ENCODE assay signal across 26 cellular contexts in the genomic region with DNA sequence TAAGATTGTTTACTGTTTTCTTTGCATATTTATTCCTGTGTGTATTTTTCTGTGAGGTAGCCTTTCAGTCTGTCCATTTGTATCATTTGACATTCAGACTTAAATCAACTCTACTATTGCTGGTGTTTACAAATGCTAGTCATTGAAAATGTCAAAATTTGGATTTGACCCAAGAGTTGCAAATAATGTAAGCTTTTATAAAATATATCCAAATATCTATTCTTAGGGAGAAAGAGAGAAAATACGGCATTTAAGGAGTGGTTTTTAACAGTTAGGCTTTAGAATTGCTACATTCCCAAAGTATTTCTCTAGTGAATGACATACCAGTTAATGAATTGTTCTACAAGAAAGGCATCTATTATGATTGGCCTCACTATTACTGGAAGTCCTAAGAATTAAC.
"Had no signal": no experiment of that assay in that cellular context is flagged by ENCODE, and none has a peak within 500 bp of the region (broad histone marks: within the 10 kb centered on the region; RNA-seq: fewer than 3 reads in every experiment).

No MANE protein-coding gene starts in this region.

- H3K9me3 Mint-ChIP-seq: T-helper 1 cell treated with Interleukin-12 subunit alpha and Interleukin-12 subunit beta and Interleukin-4 antibody, amounts not matched to agents 30 μg/mL and 1 μg/mL, for 36 hours; WTC11 had no signal

- DNase-seq: activated CD4-positive, alpha-beta T cell treated with anti-CD3 and anti-CD28 coated beads for 48 hours; activated CD4-positive, alpha-beta T cell treated with anti-CD3 and anti-CD28 coated beads, Interleukin-2, amount 50 U/mL, for 4 hours; activated CD4-positive, CD25-positive, alpha-beta regulatory T cell treated with anti-CD3 and anti-CD28 coated beads, Interleukin-2, amount 50 U/mL, for 72 hours; activated CD8-positive, alpha-beta memory T cell treated with anti-CD3 and anti-CD28 coated beads, Interleukin-2, amount 50 U/mL, for 48 hours; activated CD8-positive, alpha-beta T cell treated with anti-CD3 and anti-CD28 coated beads, Interleukin-2, amount 10 ng/mL, durations not matched to agents 7 days and 5 days; activated naive CD4-positive, alpha-beta T cell treated with anti-CD3 and anti-CD28 coated beads, Interleukin-2, amount 50 U/mL, for 16 hours; activated naive CD8-positive, alpha-beta T cell treated with anti-CD3 and anti-CD28 coated beads, Interleukin-2, amount 10 ng/mL, durations not matched to agents 7 days and 5 days; activated T-cell treated with anti-CD3 and anti-CD28 coated beads, Interleukin-2, amount 50 U/mL, for 1 hour; adrenal gland; anterior cingulate cortex; central memory CD4-positive, alpha-beta T cell; KG1; NCI-H1092; NCI-H1417; NCI-H1930; NCI-H2171 treated with DMSO at 0.1 percent for 48 hours; NCI-H226; NCI-H510A; NCI-H526 treated with DMSO at 0.1 percent for 48 hours; NCI-H82; PC-3; SHP77 treated with DMSO at 0.1 percent for 48 hours; T-helper 9 cell had no signal

- H3K27ac Mint-ChIP-seq: activated CD8-positive, alpha-beta T cell treated with anti-CD3 and anti-CD28 coated beads, Interleukin-2, amount 10 ng/mL, durations not matched to agents 7 days and 5 days; activated naive CD8-positive, alpha-beta T cell treated with anti-CD3 and anti-CD28 coated beads, Interleukin-2, amount 10 ng/mL, durations not matched to agents 7 days and 5 days; T-helper 1 cell treated with Interleukin-12 subunit alpha and Interleukin-12 subunit beta and Interleukin-4 antibody, amounts not matched to agents 30 μg/mL and 1 μg/mL, for 36 hours had no signal

- H3K4me3 Mint-ChIP-seq: activated CD8-positive, alpha-beta T cell treated with anti-CD3 and anti-CD28 coated beads, Interleukin-2, amount 10 ng/mL, durations not matched to agents 7 days and 5 days; activated naive CD8-positive, alpha-beta T cell treated with anti-CD3 and anti-CD28 coated beads, Interleukin-2, amount 10 ng/mL, durations not matched to agents 7 days and 5 days; T-helper 1 cell treated with Interleukin-12 subunit alpha and Interleukin-12 subunit beta and Interleukin-4 antibody, amounts not matched to agents 30 μg/mL and 1 μg/mL, for 36 hours; WTC11 had no signal

- H3K4me3 ChIP-seq: adrenal gland, breast epithelium had no signal

- H3K27ac ChIP-seq: adrenal gland, breast epithelium had no signal

- H3K27me3 ChIP-seq: adrenal gland, breast epithelium had no signal

- H3K27me3 Mint-ChIP-seq: activated naive CD8-positive, alpha-beta T cell treated with anti-CD3 and anti-CD28 coated beads, Interleukin-2, amount 10 ng/mL, durations not matched to agents 7 days and 5 days had no signal

- H3K36me3 Mint-ChIP-seq: WTC11 had no signal
